In genomic region chr21:44576025-44576420, GRCh38 we compare ENCODE assay signal across 35 cellular contexts. TPM values are rescaled to one million over a fixed set of nuclear protein-coding genes. Genes with fewer than 3 reads are reported as not detected.
"Had no signal": no experiment of that assay in that cellular context is flagged by ENCODE, and none has a peak within 500 bp of the region (broad histone marks: within the 10 kb centered on the region; RNA-seq: fewer than 3 reads in every experiment).

No MANE protein-coding gene starts in this region.

- H3K27ac Mint-ChIP-seq: activated B cell treated with CpG ODN at 0.5 μM for 24 hours; activated CD4-positive, alpha-beta memory T cell treated with anti-CD3 and anti-CD28 coated beads, Interleukin-2, amount 10 ng/mL, durations not matched to agents 7 days and 5 days; activated naive CD8-positive, alpha-beta T cell; activated T-helper 17 cell treated with anti-CD3 and anti-CD28 coated beads, Interleukin-2, amount 50 U/mL, for 72 hours; dendritic cell treated with granulocyte-macrophage colony-stimulating factor and Interleukin-4, amounts not matched to agents 40 ng/mL and 50 ng/mL, for 4 days; endodermal cell; T-helper 17 cell; T-helper 2 cell treated with Interferon-gamma antibody and Interleukin-4, amounts not matched to agents 5 μg/mL and 100 μg/mL, for 36 hours had no signal

- H3K4me3 ChIP-seq: coronary artery, dorsolateral prefrontal cortex, gastrocnemius medialis had no signal

- H3K27me3 Mint-ChIP-seq: activated naive CD8-positive, alpha-beta T cell had no signal

- ATAC-seq: activated CD4-positive, CD25-positive, alpha-beta regulatory T cell treated with anti-CD3 and anti-CD28 coated beads, Interleukin-2, amount 50 U/mL, for 24 hours; activated T-helper 17 cell treated with anti-CD3 and anti-CD28 coated beads, Interleukin-2, amount 50 U/mL, for 72 hours; esophagus mucosa; foreskin keratinocyte; gastrocnemius medialis; T-helper 17 cell had no signal

- H3K27ac ChIP-seq: brain microvascular endothelial cell, coronary artery, dorsolateral prefrontal cortex, foreskin keratinocyte, gastrocnemius medialis, WERI-Rb-1 had no signal

- H3K4me1 ChIP-seq: foreskin keratinocyte, gastrocnemius medialis had no signal

- DNase-seq: activated B cell treated with CpG ODN at 0.5 μM for 24 hours; activated CD4-positive, alpha-beta memory T cell treated with anti-CD3 and anti-CD28 coated beads, Interleukin-2, amount 10 ng/mL, durations not matched to agents 7 days and 5 days; activated CD4-positive, alpha-beta T cell treated with anti-CD3 and anti-CD28 coated beads for 48 hours; activated effector memory CD4-positive, alpha-beta T cell treated with Interleukin-2 at 50 U/mL for 16 hours; activated gamma-delta T cell treated with Interleukin-2 at 50 U/mL for 16 hours; activated naive CD4-positive, alpha-beta T cell treated with anti-CD3 and anti-CD28 coated beads, Interleukin-2, amount 50 U/mL, for 16 hours; activated naive CD4-positive, alpha-beta T cell treated with Interleukin-2 at 50 U/mL for 16 hours; activated T-cell treated with anti-CD3 and anti-CD28 coated beads, Interleukin-2, amount 50 U/mL, for 1 hour; amniotic stem cell; anterior cingulate cortex; brain microvascular endothelial cell; dorsolateral prefrontal cortex; effector memory CD4-positive, alpha-beta T cell; endodermal cell; foreskin keratinocyte; gastrocnemius medialis; glutamatergic neuron; T-helper 1 cell; T-helper 17 cell; T1000; WERI-Rb-1 had no signal

- H3K4me1 Mint-ChIP-seq: activated B cell treated with CpG ODN at 0.5 μM for 24 hours; activated T-helper 17 cell treated with anti-CD3 and anti-CD28 coated beads, Interleukin-2, amount 50 U/mL, for 72 hours had no signal

- H3K4me3 Mint-ChIP-seq: activated B cell treated with CpG ODN at 0.5 μM for 24 hours; activated CD4-positive, alpha-beta memory T cell treated with anti-CD3 and anti-CD28 coated beads, Interleukin-2, amount 10 ng/mL, durations not matched to agents 7 days and 5 days; activated naive CD8-positive, alpha-beta T cell; activated T-helper 17 cell treated with anti-CD3 and anti-CD28 coated beads, Interleukin-2, amount 50 U/mL, for 72 hours; central memory CD8-positive, alpha-beta T cell; dendritic cell treated with granulocyte-macrophage colony-stimulating factor and Interleukin-4, amounts not matched to agents 40 ng/mL and 50 ng/mL, for 4 days; endodermal cell; T-helper 2 cell treated with Interferon-gamma antibody and Interleukin-4, amounts not matched to agents 5 μg/mL and 100 μg/mL, for 36 hours had no signal

- H3K36me3 ChIP-seq: brain microvascular endothelial cell, gastrocnemius medialis, WERI-Rb-1 had no signal

- H3K27me3 ChIP-seq: brain microvascular endothelial cell, foreskin keratinocyte had no signal

RNA-seq across cellular contexts. Expression of gene KRTAP10-4, which starts 2.5 kb away (rescaled TPM):
- total RNA-seq: activated B cell treated with CpG ODN at 0.5 μM for 24 hours; activated CD4-positive, alpha-beta memory T cell treated with anti-CD3 and anti-CD28 coated beads, Interleukin-2, amount 10 ng/mL, durations not matched to agents 7 days and 5 days; activated T-helper 17 cell treated with anti-CD3 and anti-CD28 coated beads, Interleukin-2, amount 50 U/mL, for 72 hours; astrocyte; bronchial epithelial cell; cardiac septum; cerebellum; dorsolateral prefrontal cortex; endodermal cell; epithelial cell of proximal tubule; esophagus mucosa; foreskin keratinocyte; gastrocnemius medialis; T-helper 17 cell had no signal
- polyA plus RNA-seq: adipose tissue, foreskin keratinocyte had no signal

RNA-seq across cellular contexts. Expression of gene KRTAP10-5, which starts 4.4 kb away (rescaled TPM):
- total RNA-seq: activated B cell treated with CpG ODN at 0.5 μM for 24 hours; activated CD4-positive, alpha-beta memory T cell treated with anti-CD3 and anti-CD28 coated beads, Interleukin-2, amount 10 ng/mL, durations not matched to agents 7 days and 5 days; activated T-helper 17 cell treated with anti-CD3 and anti-CD28 coated beads, Interleukin-2, amount 50 U/mL, for 72 hours; astrocyte; bronchial epithelial cell; cardiac septum; cerebellum; dorsolateral prefrontal cortex; endodermal cell; epithelial cell of proximal tubule; esophagus mucosa; foreskin keratinocyte; gastrocnemius medialis; T-helper 17 cell had no signal
- polyA plus RNA-seq: adipose tissue, foreskin keratinocyte had no signal

RNA-seq across cellular contexts. Expression of gene KRTAP10-6, which starts 16.3 kb away (rescaled TPM):
- total RNA-seq: activated B cell treated with CpG ODN at 0.5 μM for 24 hours; activated CD4-positive, alpha-beta memory T cell treated with anti-CD3 and anti-CD28 coated beads, Interleukin-2, amount 10 ng/mL, durations not matched to agents 7 days and 5 days; activated T-helper 17 cell treated with anti-CD3 and anti-CD28 coated beads, Interleukin-2, amount 50 U/mL, for 72 hours; astrocyte; bronchial epithelial cell; cardiac septum; cerebellum; dorsolateral prefrontal cortex; endodermal cell; epithelial cell of proximal tubule; esophagus mucosa; foreskin keratinocyte; gastrocnemius medialis; T-helper 17 cell had no signal
- polyA plus RNA-seq: adipose tissue, foreskin keratinocyte had no signal

RNA-seq across cellular contexts. Expression of gene KRTAP10-3, which starts 17.4 kb away (rescaled TPM):
- total RNA-seq: activated B cell treated with CpG ODN at 0.5 μM for 24 hours; activated CD4-positive, alpha-beta memory T cell treated with anti-CD3 and anti-CD28 coated beads, Interleukin-2, amount 10 ng/mL, durations not matched to agents 7 days and 5 days; activated T-helper 17 cell treated with anti-CD3 and anti-CD28 coated beads, Interleukin-2, amount 50 U/mL, for 72 hours; astrocyte; bronchial epithelial cell; cardiac septum; cerebellum; endodermal cell; epithelial cell of proximal tubule; esophagus mucosa; foreskin keratinocyte; gastrocnemius medialis; T-helper 17 cell had no signal
- polyA plus RNA-seq: adipose tissue, foreskin keratinocyte had no signal

RNA-seq across cellular contexts. Expression of gene KRTAP10-7, which starts 24.4 kb away (rescaled TPM):
- total RNA-seq: activated B cell treated with CpG ODN at 0.5 μM for 24 hours; activated CD4-positive, alpha-beta memory T cell treated with anti-CD3 and anti-CD28 coated beads, Interleukin-2, amount 10 ng/mL, durations not matched to agents 7 days and 5 days; activated T-helper 17 cell treated with anti-CD3 and anti-CD28 coated beads, Interleukin-2, amount 50 U/mL, for 72 hours; astrocyte; bronchial epithelial cell; cardiac septum; cerebellum; dorsolateral prefrontal cortex; endodermal cell; epithelial cell of proximal tubule; esophagus mucosa; foreskin keratinocyte; gastrocnemius medialis; T-helper 17 cell had no signal
- polyA plus RNA-seq: adipose tissue, foreskin keratinocyte had no signal
